14 cellular contexts compared by ENCODE assay signal in genomic region chr11:130847517-130847916, GRCh38.
DNase-seq lines count a peak whose midpoint lies in the region; ATAC-seq and TF ChIP-seq lines count a peak whose summit lies in the region.
"Had no signal": no experiment of that assay in that cellular context is flagged by ENCODE, and none has a peak within 500 bp of the region (broad histone marks: within the 10 kb centered on the region; RNA-seq: fewer than 3 reads in every experiment).

No MANE protein-coding gene starts in this region.

- H3K9me3 Mint-ChIP-seq in MCF 10A (ENCODE audit: unreplicated experiment) = no peaks in the 10 kb centered on the region
- H3K9me3 Mint-ChIP-seq: activated CD4-positive, alpha-beta memory T cell treated with anti-CD3 and anti-CD28 coated beads, Interleukin-2, amount 10 ng/mL, durations not matched to agents 7 days and 5 days; activated naive CD8-positive, alpha-beta T cell treated with anti-CD3 and anti-CD28 coated beads, Interleukin-2, amount 10 ng/mL, durations not matched to agents 7 days and 5 days; natural killer cell had no signal

- POLR2A ChIA-PET in MCF 10A (lab: Yijun Ruan, JAX) (interaction anchor here (0.9 to 1.1 kb wide), 2 partner anchors 11 to 410 kb away, joined by 3 to 4 read pairs; no protein-coding TSS in a partner anchor), RWPE1 (lab: Yijun Ruan, JAX; ENCODE audit: low non-redundant PET) (no interaction called here), HEK293T (lab: Yijun Ruan, JAX) (no interaction called here)

- H3K27me3 ChIP-seq in breast epithelium = no peaks in the 10 kb centered on the region
- H3K27me3 ChIP-seq in fibroblast of lung (ENCODE audit: control insufficient read depth, insufficient read depth, low read length) = no peaks in the 10 kb centered on the region

- peak overlapping the region; percentile 57 for H3K4me3 Mint-ChIP-seq in MCF 10A (ENCODE audit: unreplicated experiment)
- H3K4me3 Mint-ChIP-seq: activated CD4-positive, alpha-beta memory T cell treated with anti-CD3 and anti-CD28 coated beads, Interleukin-2, amount 10 ng/mL, durations not matched to agents 7 days and 5 days; activated naive CD8-positive, alpha-beta T cell treated with anti-CD3 and anti-CD28 coated beads, Interleukin-2, amount 10 ng/mL, durations not matched to agents 7 days and 5 days; immature natural killer cell; natural killer cell had no signal

- TF ChIP-seq POLR2A in breast epithelium (IDR thresholded peaks at IDR 0.05) = no peak

- H3K27me3 Mint-ChIP-seq in MCF 10A (ENCODE audit: insufficient read depth, unreplicated experiment) = no peaks in the 10 kb centered on the region

- no peak overlapping the region for H2AFZ ChIP-seq in fibroblast of lung (ENCODE audit: low read length)

- no peak overlapping the region for H3K9ac ChIP-seq in fibroblast of lung (ENCODE audit: insufficient read depth, low read length)

- no peaks in the 10 kb centered on the region for H3K79me2 ChIP-seq in fibroblast of lung (ENCODE audit: control insufficient read depth, insufficient read depth, low read length)

- CTCF ChIA-PET in MCF 10A (lab: Yijun Ruan, JAX) = interaction anchor here (0.7 to 40.3 kb wide), 7 partner anchors 14 to 412 kb away, joined by 3 to 1064 read pairs (median 9); partner anchors contain the start of genes ADAMTS15 and ADAMTS8
- CTCF ChIA-PET in RWPE1 (lab: Yijun Ruan, JAX) = interaction anchor here (0.7 to 1.7 kb wide), 3 partner anchors 15 to 414 kb away, joined by 3 to 8 read pairs (median 3); no protein-coding TSS in a partner anchor
- CTCF ChIA-PET in HEK293T (lab: Yijun Ruan, JAX) = no interaction called here

- H3K9me3 ChIP-seq in breast epithelium (no peaks in the 10 kb centered on the region), fibroblast of lung (ENCODE audit: control insufficient read depth, insufficient read depth, low read depth, low read length) (no peaks in the 10 kb centered on the region)

- H3K36me3 Mint-ChIP-seq in MCF 10A (ENCODE audit: insufficient read depth, unreplicated experiment) = peaks cover 5% of the 10 kb centered on the region
- H3K36me3 Mint-ChIP-seq: activated naive CD8-positive, alpha-beta T cell treated with anti-CD3 and anti-CD28 coated beads, Interleukin-2, amount 10 ng/mL, durations not matched to agents 7 days and 5 days; immature natural killer cell; natural killer cell had no signal

- H3K4me1 Mint-ChIP-seq in MCF 10A (ENCODE audit: insufficient read depth, unreplicated experiment) = peaks cover 18% of the 10 kb centered on the region
- H3K4me1 Mint-ChIP-seq: activated naive CD8-positive, alpha-beta T cell treated with anti-CD3 and anti-CD28 coated beads, Interleukin-2, amount 10 ng/mL, durations not matched to agents 7 days and 5 days; immature natural killer cell; natural killer cell had no signal

- DNase-seq in MCF 10A (ENCODE audit: unreplicated experiment) (peak; percentile 92), breast epithelium (ENCODE audit: low spot score in 2 of 2) (no peak), RWPE1 (ENCODE audit: low spot score) (peak; percentile 92), fibroblast of lung (ENCODE audit: low read depth in 2 of 2) (peak; percentile 76 to 97), stromal cell of bone marrow (ENCODE audit: low read depth) (peak; percentile 54), NCI-H2029 treated with DMSO at 0.1 percent for 48 hours (lab: John Stamatoyannopoulos, UW) (no peak), HEK293T (ENCODE audit: extremely low spot score) (no peak)
- DNase-seq: activated CD4-positive, alpha-beta memory T cell treated with anti-CD3 and anti-CD28 coated beads, Interleukin-2, amount 10 ng/mL, durations not matched to agents 7 days and 5 days; activated naive CD8-positive, alpha-beta T cell treated with anti-CD3 and anti-CD28 coated beads, Interleukin-2, amount 10 ng/mL, durations not matched to agents 7 days and 5 days; immature natural killer cell; Kasumi-1; natural killer cell; NCI-H446 treated with DMSO at 0.1 percent for 48 hours had no signal

- H3K36me3 ChIP-seq in breast epithelium (no peaks in the 10 kb centered on the region), fibroblast of lung (ENCODE audit: control insufficient read depth, insufficient read depth, low read length) (no peaks in the 10 kb centered on the region)

- no TSS peak for BruUV-seq in MCF 10A (replicated peaks; lab: Mats Ljungman, UMichigan)

- H3K27ac ChIP-seq in breast epithelium = no peak overlapping the region
- H3K27ac ChIP-seq in RWPE1 = no peak overlapping the region
- H3K27ac ChIP-seq in fibroblast of lung (ENCODE audit: insufficient read depth, low read length) = no peak overlapping the region

- H3K4me1 ChIP-seq in breast epithelium (no peaks in the 10 kb centered on the region), fibroblast of lung (ENCODE audit: control insufficient read depth, extremely low read depth, insufficient read depth, low read length) (peaks cover 4% of the 10 kb centered on the region)

- H3K4me3 ChIP-seq in breast epithelium = no peak overlapping the region
- no peak overlapping the region for H3K4me3 ChIP-seq in fibroblast of lung (replicated peaks in 1 of 4; ENCODE audit: control extremely low read depth in 1 of 4, insufficient read depth in 1 of 4, low read depth in 3 of 4, low read length in 4 of 4)

- no peak overlapping the region for H3K4me2 ChIP-seq in fibroblast of lung (ENCODE audit: extremely low read depth, insufficient read depth, low read length)

- H3K27ac Mint-ChIP-seq in MCF 10A (ENCODE audit: low read depth, unreplicated experiment) = peak overlapping the region; percentile 55
- H3K27ac Mint-ChIP-seq: activated CD4-positive, alpha-beta memory T cell treated with anti-CD3 and anti-CD28 coated beads, Interleukin-2, amount 10 ng/mL, durations not matched to agents 7 days and 5 days; activated naive CD8-positive, alpha-beta T cell treated with anti-CD3 and anti-CD28 coated beads, Interleukin-2, amount 10 ng/mL, durations not matched to agents 7 days and 5 days; immature natural killer cell; natural killer cell had no signal

- intact Hi-C loops in MCF 10A (cut with micrococcal nuclease) (loop anchor here (5.0 to 10.0 kb wide), 2 partner anchors 313 to 415 kb away; no protein-coding TSS in a partner anchor), breast epithelium (cut with DNase I; ENCODE audit: low total_unique reads) (no loop called here)

- no peak for ATAC-seq in GM19351 (IDR thresholded peaks at IDR 0.05; ENCODE audit: unreplicated experiment)
- ATAC-seq: natural killer cell had no signal

- TF ChIP-seq CTCF in MCF 10A (IDR thresholded peaks at IDR 0.05; ENCODE audit: unreplicated experiment) (no peak), breast epithelium (IDR thresholded peaks at IDR 0.05) (no peak), RWPE1 (conservative IDR thresholded peaks at IDR 0.05; ENCODE audit: low read depth) (no peak), fibroblast of lung (conservative IDR thresholded peaks at IDR 0.05 in 1 of 2, IDR thresholded peaks at IDR 0.05 in 1 of 2; ENCODE audit: low read depth in 1 of 2, low read length in 2 of 2) (no peak)

- H4K20me1 ChIP-seq in fibroblast of lung (ENCODE audit: control insufficient read depth, extremely low read depth, insufficient read depth, low read length) = no peaks in the 10 kb centered on the region

TF ChIP-seq in HEK293T, 16 proteins besides CTCF, POLR2A, EP300 and RAD21:
- no peak for TF ChIP-seq FOXK2 (IDR thresholded peaks at IDR 0.05)
- TF ChIP-seq CTBP1 (IDR thresholded peaks at IDR 0.05; ENCODE audit: borderline replicate concordance) = no peak
- TF ChIP-seq ZNF384 (IDR thresholded peaks at IDR 0.05) = no peak
- no peak for TF ChIP-seq FOXM1 (IDR thresholded peaks at IDR 0.05; ENCODE audit: borderline replicate concordance)
- no peak for TF ChIP-seq PKNOX1 (IDR thresholded peaks at IDR 0.05)

Comparison
In these comparisons a context has a peak if more than half of its experiments do, and no peak if none do; other contexts are left out.
1. DNase-seq: peak in MCF 10A (single experiment), RWPE1 (single experiment), fibroblast of lung (2 of 2) and stromal cell of bone marrow (single experiment); none in breast epithelium (0 of 2), NCI-H2029 treated with DMSO at 0.1 percent for 48 hours (single experiment) and HEK293T (single experiment).